23 cellular contexts compared by ENCODE assay signal in the genomic region with DNA sequence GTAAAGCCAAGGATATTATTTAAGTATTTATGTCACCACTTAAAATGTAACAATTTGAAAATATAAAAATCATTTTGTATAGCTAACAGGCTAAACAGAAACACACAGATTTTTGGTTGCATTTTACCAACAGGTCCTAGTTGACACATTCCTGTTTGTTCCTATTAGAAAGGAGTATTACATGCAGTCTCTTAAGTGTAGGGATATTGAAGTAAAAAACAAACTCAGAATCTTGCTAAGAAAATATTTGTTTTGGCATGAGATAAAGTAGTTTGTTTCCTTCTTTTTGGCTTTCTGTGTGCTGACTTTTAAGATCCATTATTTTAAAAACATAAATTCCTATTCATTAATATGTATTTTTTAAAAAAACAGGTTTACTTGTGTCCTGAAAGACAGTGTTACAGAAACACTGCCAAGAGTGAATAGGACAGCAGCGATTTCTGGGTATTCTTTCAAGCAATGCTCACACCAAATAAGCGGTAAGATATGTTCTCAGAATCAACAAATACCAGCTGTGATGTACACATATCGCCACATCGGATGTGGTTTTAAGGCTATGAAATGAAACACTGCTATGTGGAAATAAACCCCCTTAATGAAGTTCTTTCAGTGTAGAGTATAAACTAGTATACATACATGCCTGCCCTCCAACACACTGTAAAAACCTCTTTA. TPM values are rescaled to one million over a fixed set of nuclear protein-coding genes. Genes with fewer than 3 reads are reported as not detected.
"Had no signal": no experiment of that assay in that cellular context is flagged by ENCODE, and none has a peak within 500 bp of the region (broad histone marks: within the 10 kb centered on the region; RNA-seq: fewer than 3 reads in every experiment).

No MANE protein-coding gene starts in this region.

- ATAC-seq: Panc1, PC-3 had no signal

- H3K27me3 ChIP-seq: MG63 had no signal

- H3K36me3 ChIP-seq: MG63 had no signal

- H3K4me3 ChIP-seq: MG63 had no signal

- H3K27ac ChIP-seq: RWPE1 had no signal

- DNase-seq: Karpas-422, KG1, MG63, NCI-H1092 treated with DMSO at 0.1 percent for 48 hours, NCI-H1436, NCI-H187, NCI-H2029, NCI-H2081 treated with DMSO at 0.1 percent for 48 hours, NCI-H2171, NCI-H226, NCI-H446, NCI-H510A, NCI-H524 treated with DMSO at 0.1 percent for 48 hours, NCI-H69, NCI-H774, PC-3, SHP77, SK-N-SH had no signal

- H3K9me3 ChIP-seq: MG63, SK-N-SH had no signal

RNA-seq across cellular contexts. Expression of a gene that starts 6.8 kb away (rescaled TPM):
- total RNA-seq: HT1080, OCI-LY7, PC-3, SK-MEL-5 had no signal
- polyA plus RNA-seq: SK-N-SH had no signal

RNA-seq across cellular contexts. Expression of a gene that starts 45.5 kb away (rescaled TPM):
- total RNA-seq: HT1080, OCI-LY7, PC-3, SK-MEL-5 had no signal
